ENCODE assay signal across 8 cellular contexts in genomic region chr14:74860899-74861733, GRCh38. TPM values are rescaled to one million over a fixed set of nuclear protein-coding genes. Genes with fewer than 3 reads are reported as not detected.
DNase-seq lines count a peak whose midpoint lies in the region; ATAC-seq and TF ChIP-seq lines count a peak whose summit lies in the region.

No MANE protein-coding gene starts in this region.

- no peaks in the 10 kb centered on the region for H3K36me3 ChIP-seq in lung (ENCODE audit: control insufficient read depth in 2 of 2, insufficient read depth in 2 of 2, low read length in 2 of 2)

- peak; percentile 79 for DNase-seq in COR-L47 (lab: John Stamatoyannopoulos, UW)
- DNase-seq in HPDE6-E6E7 (ENCODE audit: extremely low spot score) = peak; percentile 69
- DNase-seq in NCI-H82 (lab: John Stamatoyannopoulos, UW) = peak; percentile 89
- DNase-seq in activated CD4-positive, alpha-beta T cell treated with anti-CD3 and anti-CD28 coated beads, Interleukin-2, amount 50 U/mL, for 48 hours = peak; percentile 97 to 98
- DNase-seq in ecto neural progenitor cell (ENCODE audit: low spot score) = peak; percentile 91
- peak; percentile 92 for DNase-seq in lung (ENCODE audit: low spot score)
- DNase-seq in stimulated activated CD8-positive, alpha-beta memory T cell treated with anti-CD3 and anti-CD28 coated beads, Interleukin-12 subunit alpha, Interleukin-12 subunit beta, amount 100 ng/mL, for 4 hours (ENCODE audit: low read depth) = peak; percentile 72

- TF ChIP-seq CTCF in lung (IDR thresholded peaks at IDR 0.05; ENCODE audit: control extremely low read depth, extremely low read depth) = peak; percentile 93

- H3K9me3 ChIP-seq in lung (ENCODE audit: control insufficient read depth in 2 of 2, insufficient read depth in 1 of 2, low read length in 1 of 2) = no peaks in the 10 kb centered on the region

- H3K4me1 ChIP-seq in lung (ENCODE audit: control insufficient read depth in 2 of 2, insufficient read depth in 2 of 2, low read length in 2 of 2) = no peaks in the 10 kb centered on the region

- no peak overlapping the region for H3K27ac ChIP-seq in lung (ENCODE audit: low read depth in 1 of 2, low read length in 1 of 2)

- peak; percentile 77 for ATAC-seq in lung (ENCODE audit: insufficient read depth, low FRiP score)
- ATAC-seq in HG03095 (IDR thresholded peaks at IDR 0.05; ENCODE audit: unreplicated experiment) = no peak

- no peak overlapping the region for H3K4me3 ChIP-seq in lung

- 30 to 36% methylated on average over 7 of the region's 7 CpGs for WGBS in lung, 2 donors

- H3K27me3 ChIP-seq in lung (ENCODE audit: control insufficient read depth, insufficient read depth) = no peaks in the 10 kb centered on the region

RNA-seq across cellular contexts. Expression of gene PROX2, which starts 14.8 kb away (rescaled TPM):
- under 1 TPM in 1 of 2 donors, not detected in 1; 0.09 TPM for total RNA-seq in lung
- under 1 TPM in 1 of 2 donors, not detected in 1; 0.01 TPM for polyA plus RNA-seq in lung

RNA-seq across cellular contexts. Expression of gene DLST, which starts 20.6 kb away (rescaled TPM):
- total RNA-seq in lung = 10 to 100 TPM; 76.5 to 79.1 TPM
- polyA plus RNA-seq in lung = 10 to 100 TPM; 37.3 to 62.4 TPM
